ENCODE assay signal across 15 cellular contexts in genomic region chr18:69455120-69455519, GRCh38. TPM values are rescaled to one million over a fixed set of nuclear protein-coding genes. Genes with fewer than 3 reads are reported as not detected.
DNase-seq lines count a peak whose midpoint lies in the region; ATAC-seq and TF ChIP-seq lines count a peak whose summit lies in the region.
"Had no signal": no experiment of that assay in that cellular context is flagged by ENCODE, and none has a peak within 500 bp of the region (broad histone marks: within the 10 kb centered on the region; RNA-seq: fewer than 3 reads in every experiment).

No MANE protein-coding gene starts in this region.

- no peaks in the 10 kb centered on the region for H3K36me3 ChIP-seq in adipocyte (ENCODE audit: control insufficient read depth, insufficient read depth, low read length, severe bottlenecking)
- H3K36me3 ChIP-seq in left lung: no peaks in the 10 kb centered on the region
- no peaks in the 10 kb centered on the region for H3K36me3 ChIP-seq in SJCRH30
- H3K36me3 ChIP-seq: BLaER1 treated with 17β-estradiol and CSF1 and Interleukin-3, amounts not matched to agents 10 nM and 100 nM; HAP-1 had no signal

- no peak overlapping the region for H3K4me3 ChIP-seq in adipocyte (ENCODE audit: low read length)
- no peak overlapping the region for H3K4me3 ChIP-seq in left lung
- no peak overlapping the region for H3K4me3 ChIP-seq in SJCRH30
- H3K4me3 ChIP-seq: BLaER1 treated with 17β-estradiol and CSF1 and Interleukin-3, amounts not matched to agents 10 nM and 100 nM; GM23248; HAP-1 had no signal

- TF ChIP-seq CTCF in left lung (IDR thresholded peaks at IDR 0.05): no peak

- H3K9ac ChIP-seq in adipocyte (ENCODE audit: low read length): no peak overlapping the region
- H3K9ac ChIP-seq: BLaER1 treated with 17β-estradiol and CSF1 and Interleukin-3, amounts not matched to agents 10 nM and 100 nM; GM23248 had no signal

- H3K9me3 ChIP-seq in adipocyte (ENCODE audit: control insufficient read depth, low read length): no peaks in the 10 kb centered on the region
- peaks cover 0 to 8% of the 10 kb centered on the region in 2 donors for H3K9me3 ChIP-seq in left lung
- H3K9me3 ChIP-seq in SJCRH30 (replicated peaks): no peaks in the 10 kb centered on the region
- H3K9me3 ChIP-seq: HAP-1 had no signal

- DNase-seq in DMS53 (lab: John Stamatoyannopoulos, UW) (peak; percentile 30), adipocyte (ENCODE audit: low read depth) (peak; percentile 76), fibroblast of gingiva (ENCODE audit: low read depth) (peak; percentile 73), left lung (no peak), T-helper 2 cell (no peak), SJCRH30 (no peak)
- DNase-seq: Calu3; CD8-positive, alpha-beta T cell; GM23248 had no signal

- H3K4me1 ChIP-seq in adipocyte (ENCODE audit: control insufficient read depth, insufficient read depth, low read length) (peaks cover 6% of the 10 kb centered on the region), left lung (no peaks in the 10 kb centered on the region), SJCRH30 (no peaks in the 10 kb centered on the region)
- H3K4me1 ChIP-seq: BLaER1 treated with 17β-estradiol and CSF1 and Interleukin-3, amounts not matched to agents 10 nM and 100 nM; HAP-1 had no signal

- intact Hi-C loops in left lung (cut with DNase I): no loop called here

- H3K27ac ChIP-seq in left lung: no peak overlapping the region
- no peak overlapping the region for H3K27ac ChIP-seq in SJCRH30
- H3K27ac ChIP-seq: BLaER1 treated with 17β-estradiol and CSF1 and Interleukin-3, amounts not matched to agents 10 nM and 100 nM; GM23248 had no signal

- peak; percentile 62 for ATAC-seq in left lung
- ATAC-seq in HG02642 (IDR thresholded peaks at IDR 0.05; ENCODE audit: poor library complexity, unreplicated experiment): no peak
- ATAC-seq: CD8-positive, alpha-beta T cell; HepG2 had no signal

- no peaks in the 10 kb centered on the region for H3K27me3 ChIP-seq in adipocyte (replicated peaks; ENCODE audit: control insufficient read depth, insufficient read depth, low read length)
- no peaks in the 10 kb centered on the region for H3K27me3 ChIP-seq in left lung
- H3K27me3 ChIP-seq in SJCRH30: no peaks in the 10 kb centered on the region
- H3K27me3 ChIP-seq: BLaER1 treated with 17β-estradiol and CSF1 and Interleukin-3, amounts not matched to agents 10 nM and 100 nM had no signal

RNA-seq across cellular contexts. Expression of gene DOK6, which starts 54.4 kb away (rescaled TPM):
- total RNA-seq in left lung: 1 to 10 TPM; 2.9 to 5.3 TPM
- total RNA-seq in SJCRH30 (2014; rRNA removed; shearing (Covaris generic)): 0.03 and 0.47 TPM in 2 replicates
- total RNA-seq: A172; B cell; Calu3; CD8-positive, alpha-beta T cell had no signal

Comparison
In these comparisons a context has a peak if more than half of its experiments do, and no peak if none do; other contexts are left out.
1. DNase-seq: peak in DMS53 (single experiment), adipocyte (single experiment) and fibroblast of gingiva (single experiment); none in left lung (0 of 2), T-helper 2 cell (0 of 5) and SJCRH30 (0 of 2).